11 cellular contexts compared by ENCODE assay signal in the genomic region with DNA sequence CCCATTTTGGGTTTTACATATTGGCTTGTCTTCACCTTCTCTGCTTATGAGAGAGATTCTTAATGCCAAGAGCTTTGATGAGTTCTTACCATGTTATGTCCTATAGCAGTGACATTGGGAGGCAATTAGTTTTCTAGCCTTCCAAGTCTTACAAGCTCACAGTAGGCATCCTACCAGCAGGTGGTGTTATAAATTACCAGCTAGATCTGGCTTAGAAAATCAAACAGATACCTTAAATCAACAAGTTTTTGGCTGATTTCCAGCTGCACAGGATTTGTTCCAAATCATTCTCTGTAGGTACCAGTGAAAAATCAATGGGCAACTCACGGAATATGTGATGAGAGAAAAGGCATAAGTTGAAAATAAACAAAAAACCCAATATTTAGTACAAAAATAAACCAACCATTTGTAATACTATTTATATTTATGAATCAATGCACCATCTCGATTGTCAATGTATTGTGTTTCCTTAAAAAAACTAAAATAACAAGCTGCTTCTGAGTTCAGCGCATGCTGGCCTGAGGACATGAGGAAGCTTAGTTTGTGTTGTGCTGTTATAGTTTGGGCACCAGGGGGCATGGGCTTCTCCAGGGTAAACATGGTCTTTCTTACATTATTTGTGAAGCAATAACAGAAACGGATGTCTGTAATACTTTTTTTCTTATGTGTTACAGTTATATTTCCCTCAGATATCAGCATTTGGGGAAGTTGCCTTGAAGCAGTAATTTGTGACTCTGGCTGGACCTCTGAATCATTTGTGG. TPM values are rescaled to one million over a fixed set of nuclear protein-coding genes. Genes with fewer than 3 reads are reported as not detected.
DNase-seq lines count a peak whose midpoint lies in the region; ATAC-seq, FAIRE-seq and TF ChIP-seq lines count a peak whose summit lies in the region.
"Had no signal": no experiment of that assay in that cellular context is flagged by ENCODE, and none has a peak within 500 bp of the region (broad histone marks: within the 10 kb centered on the region; RNA-seq: fewer than 3 reads in every experiment).

No MANE protein-coding gene starts in this region.

- peaks cover 5% of the 10 kb centered on the region for H3K27me3 Mint-ChIP-seq in activated CD4-positive, alpha-beta T cell treated with anti-CD3 and anti-CD28 coated beads, Interleukin-2, amount 10 ng/mL, durations not matched to agents 7 days and 5 days

- H3K27me3 ChIP-seq in bronchial epithelial cell (ENCODE audit: control insufficient read depth, insufficient read depth, low read length): no peaks in the 10 kb centered on the region

- H3K9me3 Mint-ChIP-seq in activated CD4-positive, alpha-beta T cell treated with anti-CD3 and anti-CD28 coated beads, Interleukin-2, amount 10 ng/mL, durations not matched to agents 7 days and 5 days: no peaks in the 10 kb centered on the region
- H3K9me3 Mint-ChIP-seq: stimulated activated naive CD8-positive, alpha-beta T cell treated with anti-CD3 and anti-CD28 coated beads, Interleukin-15, Interleukin-2, amounts not matched to agents 100 ng/mL and 50 ng/mL, for 24 hours had no signal

- no peak for ATAC-seq in HG03097 (IDR thresholded peaks at IDR 0.05; ENCODE audit: low FRiP score, unreplicated experiment)

- no peaks in the 10 kb centered on the region for H3K4me1 Mint-ChIP-seq in activated CD4-positive, alpha-beta T cell treated with anti-CD3 and anti-CD28 coated beads, Interleukin-2, amount 10 ng/mL, durations not matched to agents 7 days and 5 days

- CTCF ChIA-PET in activated CD4-positive, alpha-beta T cell treated with anti-CD3 and anti-CD28 coated beads, Interleukin-2, amount 10 ng/mL, durations not matched to agents 7 days and 5 days (lab: Charles Lee): no interaction called here

- TF ChIP-seq CTCF in bronchial epithelial cell (IDR thresholded peaks at IDR 0.05; ENCODE audit: insufficient read depth, low read length, severe bottlenecking): no peak

- peak; percentile 90 to 91 for DNase-seq in AML-193 (lab: John Stamatoyannopoulos, UW)
- DNase-seq in H4 (ENCODE audit: low spot score): peak; percentile 35
- peak; percentile 95 for DNase-seq in NCI-H345 (lab: John Stamatoyannopoulos, UW)
- peak; percentile 18 for DNase-seq in bronchial epithelial cell (ENCODE audit: low read depth)
- DNase-seq in GM19239 (ENCODE audit: insufficient read length, low spot score): no peak
- no peak for DNase-seq in SK-N-DZ (ENCODE audit: low spot score)
- no peak for DNase-seq in activated CD4-positive, alpha-beta T cell treated with anti-CD3 and anti-CD28 coated beads, Interleukin-2, amount 10 ng/mL, durations not matched to agents 7 days and 5 days

- H3K4me3 ChIP-seq in bronchial epithelial cell (ENCODE audit: low read depth, low read length): no peak overlapping the region

- POLR2A ChIA-PET in activated CD4-positive, alpha-beta T cell treated with anti-CD3 and anti-CD28 coated beads, Interleukin-2, amount 10 ng/mL, durations not matched to agents 7 days and 5 days (lab: Charles Lee): no interaction called here

- no peaks in the 10 kb centered on the region for H3K36me3 ChIP-seq in bronchial epithelial cell (ENCODE audit: control insufficient read depth, insufficient read depth, low read length)

- no peaks in the 10 kb centered on the region for H3K36me3 Mint-ChIP-seq in activated CD4-positive, alpha-beta T cell treated with anti-CD3 and anti-CD28 coated beads, Interleukin-2, amount 10 ng/mL, durations not matched to agents 7 days and 5 days (ENCODE audit: low read depth)

- no peak overlapping the region for H3K27ac Mint-ChIP-seq in activated CD4-positive, alpha-beta T cell treated with anti-CD3 and anti-CD28 coated beads, Interleukin-2, amount 10 ng/mL, durations not matched to agents 7 days and 5 days
- H3K27ac Mint-ChIP-seq: stimulated activated naive CD8-positive, alpha-beta T cell treated with anti-CD3 and anti-CD28 coated beads, Interleukin-15, Interleukin-2, amounts not matched to agents 100 ng/mL and 50 ng/mL, for 24 hours had no signal

- FAIRE-seq in bronchial epithelial cell (lab: Jason Lieb, UNC): no peak
- no peak for FAIRE-seq in GM19239 (lab: Jason Lieb, UNC)

- no peak overlapping the region for H3K4me3 Mint-ChIP-seq in activated CD4-positive, alpha-beta T cell treated with anti-CD3 and anti-CD28 coated beads, Interleukin-2, amount 10 ng/mL, durations not matched to agents 7 days and 5 days
- H3K4me3 Mint-ChIP-seq: stimulated activated naive CD8-positive, alpha-beta T cell treated with anti-CD3 and anti-CD28 coated beads, Interleukin-15, Interleukin-2, amounts not matched to agents 100 ng/mL and 50 ng/mL, for 24 hours had no signal

RNA-seq across cellular contexts. Expression of gene NXPH2, which starts 34.1 kb away (rescaled TPM):
- total RNA-seq in H4 (2014; rRNA removed; shearing (Covaris generic)): 0.80 and 3.2 TPM in 2 replicates
- total RNA-seq in bronchial epithelial cell: not detected in 2 replicates
- not detected in 2 replicates for polyA plus RNA-seq in SK-N-DZ (2014; cell fraction: cytosol; rRNA removed)
- not detected in 2 replicates for polyA plus RNA-seq in SK-N-DZ (2014; cell fraction: nucleus; rRNA removed)
- not detected for total RNA-seq in activated CD4-positive, alpha-beta T cell treated with anti-CD3 and anti-CD28 coated beads, Interleukin-2, amount 10 ng/mL, durations not matched to agents 7 days and 5 days
- total RNA-seq: dermis microvascular lymphatic vessel endothelial cell had no signal
- polyA plus RNA-seq: neural cell had no signal

Comparison
In these comparisons a context has a peak if more than half of its experiments do, and no peak if none do; other contexts are left out.
1. DNase-seq: peak in AML-193 (2 of 2), H4 (single experiment), NCI-H345 (single experiment) and bronchial epithelial cell (single experiment); none in GM19239 (single experiment), SK-N-DZ (single experiment) and activated CD4-positive, alpha-beta T cell treated with anti-CD3 and anti-CD28 coated beads, Interleukin-2, amount 10 ng/mL, durations not matched to agents 7 days and 5 days (single experiment).